In genomic region chrX:124829930-124830329, GRCh38 we compare ENCODE assay signal across 22 cellular contexts.
DNase-seq lines count a peak whose midpoint lies in the region; ATAC-seq and TF ChIP-seq lines count a peak whose summit lies in the region.
"Had no signal": no experiment of that assay in that cellular context is flagged by ENCODE, and none has a peak within 500 bp of the region (broad histone marks: within the 10 kb centered on the region; RNA-seq: fewer than 3 reads in every experiment).

No MANE protein-coding gene starts in this region.

- no peaks in the 10 kb centered on the region for H3K36me3 ChIP-seq in OCI-LY3 (replicated peaks; ENCODE audit: low read depth, low read length)
- no peaks in the 10 kb centered on the region for H3K36me3 ChIP-seq in mucosa of descending colon (ENCODE audit: low read depth)
- H3K36me3 ChIP-seq: HAP-1, pancreas, vagina had no signal

- 0 out of 2 replicates have a peak overlapping the region, but pooled peaks have one; percentile 56 for H3K4me2 ChIP-seq in OCI-LY3 (ENCODE audit: low read length)

- TF ChIP-seq CTCF in OCI-LY3 (IDR thresholded peaks at IDR 0.05; ENCODE audit: low read depth, low read length), result no peak
- no peak for TF ChIP-seq CTCF in mucosa of descending colon (IDR thresholded peaks at IDR 0.05)

- H3K4me3 ChIP-seq in OCI-LY3 (ENCODE audit: low read length) (no peak overlapping the region), mucosa of descending colon (no peak overlapping the region)
- H3K4me3 ChIP-seq: HAP-1, pancreas, testis, vagina had no signal

- no peaks in the 10 kb centered on the region for H3K36me3 Mint-ChIP-seq in activated T-cell treated with anti-CD3 and anti-CD28 coated beads, Interleukin-2, amount 50 U/mL, for 4 hours (ENCODE audit: insufficient read depth)
- no peaks in the 10 kb centered on the region for H3K36me3 Mint-ChIP-seq in natural killer cell treated with Interleukin-12 subunit alpha and Interleukin-12 subunit beta and Interleukin-15 and Interleukin-18, amount 100 ng/mL, for 72 hours
- H3K36me3 Mint-ChIP-seq: activated naive CD8-positive, alpha-beta T cell treated with anti-CD3 and anti-CD28 coated beads, Interleukin-2, amount 10 ng/mL, durations not matched to agents 7 days and 5 days; brain; CD14-positive monocyte; natural killer cell; T-cell had no signal

- no peak overlapping the region for H3K4me3 Mint-ChIP-seq in activated T-cell treated with anti-CD3 and anti-CD28 coated beads, Interleukin-2, amount 50 U/mL, for 4 hours
- H3K4me3 Mint-ChIP-seq in natural killer cell treated with Interleukin-12 subunit alpha and Interleukin-12 subunit beta and Interleukin-15 and Interleukin-18, amount 100 ng/mL, for 72 hours, result peak overlapping the region; percentile 56
- H3K4me3 Mint-ChIP-seq: activated naive CD8-positive, alpha-beta T cell treated with anti-CD3 and anti-CD28 coated beads, Interleukin-2, amount 10 ng/mL, durations not matched to agents 7 days and 5 days; brain; CD14-positive monocyte; natural killer cell; T-cell had no signal

- intact Hi-C loops in mucosa of descending colon (cut with DNase I, micrococcal nuclease), result no loop called here

- H3K4me1 Mint-ChIP-seq in activated T-cell treated with anti-CD3 and anti-CD28 coated beads, Interleukin-2, amount 50 U/mL, for 4 hours (ENCODE audit: low read depth), result peaks cover 14% of the 10 kb centered on the region
- peaks cover 13 to 14% of the 10 kb centered on the region in 2 donors for H3K4me1 Mint-ChIP-seq in natural killer cell treated with Interleukin-12 subunit alpha and Interleukin-12 subunit beta and Interleukin-15 and Interleukin-18, amount 100 ng/mL, for 72 hours (ENCODE audit: low read depth in 2 of 2)

- no peaks in the 10 kb centered on the region for H3K27me3 Mint-ChIP-seq in activated T-cell treated with anti-CD3 and anti-CD28 coated beads, Interleukin-2, amount 50 U/mL, for 4 hours (ENCODE audit: low read depth)
- H3K27me3 Mint-ChIP-seq in natural killer cell treated with Interleukin-12 subunit alpha and Interleukin-12 subunit beta and Interleukin-15 and Interleukin-18, amount 100 ng/mL, for 72 hours, result no peaks in the 10 kb centered on the region
- H3K27me3 Mint-ChIP-seq: activated naive CD8-positive, alpha-beta T cell treated with anti-CD3 and anti-CD28 coated beads, Interleukin-2, amount 10 ng/mL, durations not matched to agents 7 days and 5 days had no signal

- no peak for DNase-seq in activated T-cell treated with anti-CD3 and anti-CD28 coated beads, Interleukin-2, amount 50 U/mL, for 4 hours
- no peak for DNase-seq in activated T-cell treated with anti-CD3 and anti-CD28 coated beads, Interleukin-2, amount 50 U/mL, for 1 hour
- DNase-seq in natural killer cell treated with Interleukin-12 subunit alpha and Interleukin-12 subunit beta and Interleukin-15 and Interleukin-18, amount 100 ng/mL, for 72 hours (ENCODE audit: low spot score), result no peak
- DNase-seq in mucosa of descending colon, result no peak
- DNase-seq in effector CD4-positive, alpha-beta T cell, result no peak
- DNase-seq: activated CD4-positive, alpha-beta T cell treated with anti-CD3 and anti-CD28 coated beads, Interleukin-2, amount 50 U/mL, for 1 hour; activated naive CD8-positive, alpha-beta T cell treated with anti-CD3 and anti-CD28 coated beads, Interleukin-2, amount 10 ng/mL, durations not matched to agents 7 days and 5 days; natural killer cell; NCI-H187 treated with DMSO at 0.1 percent for 48 hours; NCI-H748 treated with DMSO at 0.1 percent for 48 hours; pancreas; T-cell; testis had no signal

- peaks cover 20% of the 10 kb centered on the region for H3K4me1 ChIP-seq in OCI-LY3 (ENCODE audit: low read length)
- no peaks in the 10 kb centered on the region for H3K4me1 ChIP-seq in mucosa of descending colon (ENCODE audit: low read depth)
- H3K4me1 ChIP-seq: testis, vagina had no signal

- no peaks in the 10 kb centered on the region for H3K79me2 ChIP-seq in OCI-LY3 (ENCODE audit: low read length)

- H2AFZ ChIP-seq in OCI-LY3 (ENCODE audit: low read depth, low read length), result no peak overlapping the region

- no peaks in the 10 kb centered on the region for H3K9me3 Mint-ChIP-seq in activated T-cell treated with anti-CD3 and anti-CD28 coated beads, Interleukin-2, amount 50 U/mL, for 4 hours
- no peaks in the 10 kb centered on the region for H3K9me3 Mint-ChIP-seq in natural killer cell treated with Interleukin-12 subunit alpha and Interleukin-12 subunit beta and Interleukin-15 and Interleukin-18, amount 100 ng/mL, for 72 hours
- H3K9me3 Mint-ChIP-seq: activated naive CD8-positive, alpha-beta T cell treated with anti-CD3 and anti-CD28 coated beads, Interleukin-2, amount 10 ng/mL, durations not matched to agents 7 days and 5 days; CD14-positive monocyte; natural killer cell; T-cell had no signal

- peak overlapping the region; percentile 78 to 82 for H3K27ac Mint-ChIP-seq in natural killer cell treated with Interleukin-12 subunit alpha and Interleukin-12 subunit beta and Interleukin-15 and Interleukin-18, amount 100 ng/mL, for 72 hours
- H3K27ac Mint-ChIP-seq: activated naive CD8-positive, alpha-beta T cell treated with anti-CD3 and anti-CD28 coated beads, Interleukin-2, amount 10 ng/mL, durations not matched to agents 7 days and 5 days; CD14-positive monocyte had no signal

- H3K9ac ChIP-seq in OCI-LY3 (ENCODE audit: low read length), result no peak overlapping the region

- H4K20me1 ChIP-seq in OCI-LY3 (ENCODE audit: insufficient read depth, low read length), result no peaks in the 10 kb centered on the region

- H3K9me3 ChIP-seq in OCI-LY3 (ENCODE audit: insufficient read depth, low read length) (no peaks in the 10 kb centered on the region), mucosa of descending colon (no peaks in the 10 kb centered on the region)
- H3K9me3 ChIP-seq: HAP-1, pancreas, testis, vagina had no signal

- no peak overlapping the region for H3K27ac ChIP-seq in OCI-LY3 (ENCODE audit: low read length)
- H3K27ac ChIP-seq: pancreas, testis, vagina had no signal

- peak; percentile 46 to 82 for ATAC-seq in activated T-cell treated with anti-CD3 and anti-CD28 coated beads, Interleukin-2, amount 50 U/mL, for 4 hours
- ATAC-seq in GM19463 (IDR thresholded peaks at IDR 0.05; ENCODE audit: unreplicated experiment) (peak; percentile 69), HG03520 (IDR thresholded peaks at IDR 0.05; ENCODE audit: unreplicated experiment) (no peak), mucosa of descending colon (no peak)
- ATAC-seq in natural killer cell treated with Interleukin-12 subunit alpha and Interleukin-12 subunit beta and Interleukin-15 and Interleukin-18, amount 100 ng/mL, for 72 hours, result peak; percentile 93
- ATAC-seq: Panc1, pancreas, right cardiac atrium, T-cell had no signal

- H3K27me3 ChIP-seq in OCI-LY3 (ENCODE audit: low read depth, low read length), result no peaks in the 10 kb centered on the region
- H3K27me3 ChIP-seq: testis, vagina had no signal

Comparison
In these comparisons a context has a peak if more than half of its experiments do, and no peak if none do; other contexts are left out.
1. ATAC-seq: peak in activated T-cell treated with anti-CD3 and anti-CD28 coated beads, Interleukin-2, amount 50 U/mL, for 4 hours (2 of 2), GM19463 (single experiment) and natural killer cell treated with Interleukin-12 subunit alpha and Interleukin-12 subunit beta and Interleukin-15 and Interleukin-18, amount 100 ng/mL, for 72 hours (2 of 2); none in HG03520 (single experiment) and mucosa of descending colon (single experiment).